In the genomic region with DNA sequence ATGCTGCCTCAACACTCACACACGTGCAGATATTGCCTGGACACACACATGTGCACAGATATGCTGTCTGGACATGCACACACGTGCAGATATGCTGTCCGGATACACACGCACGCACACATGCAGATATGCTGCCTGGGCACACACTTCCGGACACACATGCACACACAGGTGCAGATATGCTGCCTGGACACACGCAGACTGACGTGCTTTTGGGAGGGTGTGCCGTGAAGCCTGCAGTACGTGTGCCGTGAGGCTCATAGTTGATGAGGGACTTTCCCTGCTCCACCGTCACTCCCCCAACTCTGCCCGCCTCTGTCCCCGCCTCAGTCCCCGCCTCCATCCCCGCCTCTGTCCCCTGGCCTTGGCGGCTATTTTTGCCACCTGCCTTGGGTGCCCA, we compare ENCODE assay signal across 9 cellular contexts. TPM values are rescaled to one million over a fixed set of nuclear protein-coding genes. Genes with fewer than 3 reads are reported as not detected.
DNase-seq lines count a peak whose midpoint lies in the region; ATAC-seq and TF ChIP-seq lines count a peak whose summit lies in the region.
"Had no signal": no experiment of that assay in that cellular context is flagged by ENCODE, and none has a peak within 500 bp of the region (broad histone marks: within the 10 kb centered on the region; RNA-seq: fewer than 3 reads in every experiment).

No MANE protein-coding gene starts in this region.

- no peak for TF ChIP-seq CTCF in right lobe of liver (IDR thresholded peaks at IDR 0.05)

- no peaks in the 10 kb centered on the region for H3K27me3 Mint-ChIP-seq in activated CD4-positive, alpha-beta T cell treated with anti-CD3 and anti-CD28 coated beads, Interleukin-2, amount 10 ng/mL, durations not matched to agents 7 days and 5 days

- WGBS in right lobe of liver (ENCODE audit: insufficient coverage, low coverage, low lambda C conversion rate, missing lambda C conversion rate): 34% methylated on average over 12 of the region's 17 CpGs

- no peaks in the 10 kb centered on the region for H3K27me3 ChIP-seq in right lobe of liver
- H3K27me3 ChIP-seq: thyroid gland had no signal

- H3K27ac Mint-ChIP-seq in activated CD4-positive, alpha-beta T cell treated with anti-CD3 and anti-CD28 coated beads, Interleukin-2, amount 10 ng/mL, durations not matched to agents 7 days and 5 days: no peak overlapping the region

- intact Hi-C loops in Right ventricle myocardium inferior (cut with DNase I) (no loop called here), cardiac septum (cut with DNase I) (no loop called here), right lobe of liver (cut with DNase I) (loop anchor here in 1 of 2 donors (10.0 kb wide), 1 partner anchor 199 kb away; no protein-coding TSS in a partner anchor)

- H3K4me1 ChIP-seq in right lobe of liver: no peaks in the 10 kb centered on the region

- no peak for DNase-seq in Right ventricle myocardium inferior (ENCODE audit: missing footprints)
- DNase-seq in cardiac septum (ENCODE audit: low spot score): no peak
- peak; percentile 32 for DNase-seq in activated CD4-positive, alpha-beta T cell treated with anti-CD3 and anti-CD28 coated beads, Interleukin-2, amount 10 ng/mL, durations not matched to agents 7 days and 5 days
- DNase-seq in right lobe of liver: peak; percentile 67 to 77 (median 69)
- DNase-seq in DMS114 treated with DMSO at 0.1 percent for 48 hours (lab: John Stamatoyannopoulos, UW; ENCODE audit: unreplicated experiment): no peak
- DNase-seq in cerebellar cortex (ENCODE audit: low spot score): no peak

- H3K36me3 ChIP-seq in right lobe of liver: peaks cover 0 to 10% (median 5%) of the 10 kb centered on the region in 4 donors

- H3K27ac ChIP-seq in right lobe of liver: no peak overlapping the region
- H3K27ac ChIP-seq: thyroid gland had no signal

- no peaks in the 10 kb centered on the region for H3K9me3 ChIP-seq in right lobe of liver
- H3K9me3 ChIP-seq: thyroid gland had no signal

- H3K4me3 ChIP-seq in right lobe of liver: no peak overlapping the region
- H3K4me3 ChIP-seq: thyroid gland had no signal

- no peak overlapping the region for H3K4me3 Mint-ChIP-seq in activated CD4-positive, alpha-beta T cell treated with anti-CD3 and anti-CD28 coated beads, Interleukin-2, amount 10 ng/mL, durations not matched to agents 7 days and 5 days

- peaks cover 8% of the 10 kb centered on the region for H3K4me1 Mint-ChIP-seq in activated CD4-positive, alpha-beta T cell treated with anti-CD3 and anti-CD28 coated beads, Interleukin-2, amount 10 ng/mL, durations not matched to agents 7 days and 5 days

- peaks cover 3% of the 10 kb centered on the region for H3K36me3 Mint-ChIP-seq in activated CD4-positive, alpha-beta T cell treated with anti-CD3 and anti-CD28 coated beads, Interleukin-2, amount 10 ng/mL, durations not matched to agents 7 days and 5 days (ENCODE audit: low read depth)

- no peak for TF ChIP-seq POLR2A in right lobe of liver (IDR thresholded peaks at IDR 0.05)

- ATAC-seq in Right ventricle myocardium inferior: peak; percentile 55
- peak; percentile 43 for ATAC-seq in HG03135 (IDR thresholded peaks at IDR 0.05; ENCODE audit: unreplicated experiment)
- peak; percentile 73 to 87 (median 79) for ATAC-seq in right lobe of liver
- no peak for ATAC-seq in GM19324 (IDR thresholded peaks at IDR 0.05; ENCODE audit: low FRiP score, unreplicated experiment)

- CTCF ChIA-PET in activated CD4-positive, alpha-beta T cell treated with anti-CD3 and anti-CD28 coated beads, Interleukin-2, amount 10 ng/mL, durations not matched to agents 7 days and 5 days (lab: Charles Lee): no interaction called here

- H3K9me3 Mint-ChIP-seq in activated CD4-positive, alpha-beta T cell treated with anti-CD3 and anti-CD28 coated beads, Interleukin-2, amount 10 ng/mL, durations not matched to agents 7 days and 5 days: no peaks in the 10 kb centered on the region

- POLR2A ChIA-PET in activated CD4-positive, alpha-beta T cell treated with anti-CD3 and anti-CD28 coated beads, Interleukin-2, amount 10 ng/mL, durations not matched to agents 7 days and 5 days (lab: Charles Lee): no interaction called here

RNA-seq across cellular contexts. Expression of a gene that starts 14.7 kb away (rescaled TPM):
- total RNA-seq in Right ventricle myocardium inferior (21.0 TPM), cardiac septum (28.1 TPM), right lobe of liver (10 to 100 TPM; 27.9 to 60.1 (median 45.7) TPM)
- 10 to 100 TPM; 10.5 to 10.6 TPM for total RNA-seq in activated CD4-positive, alpha-beta T cell treated with anti-CD3 and anti-CD28 coated beads, Interleukin-2, amount 10 ng/mL, durations not matched to agents 7 days and 5 days

RNA-seq across cellular contexts. Expression of a gene that starts 32.9 kb away (rescaled TPM):
- total RNA-seq in Right ventricle myocardium inferior (not detected), cardiac septum (0.22 TPM), right lobe of liver (10 to 100 TPM in 5 of 6 experiments, 1 to 10 TPM in 1; 9.6 to 30.9 (median 23.0) TPM)
- under 1 TPM; 0.17 to 0.48 TPM for total RNA-seq in activated CD4-positive, alpha-beta T cell treated with anti-CD3 and anti-CD28 coated beads, Interleukin-2, amount 10 ng/mL, durations not matched to agents 7 days and 5 days

RNA-seq across cellular contexts. Expression of a gene that starts 39.3 kb away (rescaled TPM):
- total RNA-seq in Right ventricle myocardium inferior (8.6 TPM), cardiac septum (12.9 TPM), right lobe of liver (10 to 100 TPM in 3 of 6 experiments, 1 to 10 TPM in 3; 4.7 to 15.1 (median 11.0) TPM)
- 10 to 100 TPM; 35.0 to 43.3 TPM for total RNA-seq in activated CD4-positive, alpha-beta T cell treated with anti-CD3 and anti-CD28 coated beads, Interleukin-2, amount 10 ng/mL, durations not matched to agents 7 days and 5 days

RNA-seq across cellular contexts. Expression of a gene that starts 52.7 kb away (rescaled TPM):
- total RNA-seq in Right ventricle myocardium inferior: 3.8 TPM
- 5.2 TPM for total RNA-seq in cardiac septum
- 10 to 100 TPM; 20.5 to 21.3 TPM for total RNA-seq in activated CD4-positive, alpha-beta T cell treated with anti-CD3 and anti-CD28 coated beads, Interleukin-2, amount 10 ng/mL, durations not matched to agents 7 days and 5 days
- total RNA-seq in right lobe of liver: 10 to 100 TPM in 1 of 6 experiments, 1 to 10 TPM in 5; 4.6 to 10.5 (median 5.7) TPM

Comparison
In these comparisons a context has a peak if more than half of its experiments do, and no peak if none do; other contexts are left out.
1. DNase-seq: peak in activated CD4-positive, alpha-beta T cell treated with anti-CD3 and anti-CD28 coated beads, Interleukin-2, amount 10 ng/mL, durations not matched to agents 7 days and 5 days (single experiment) and right lobe of liver (3 of 3); none in Right ventricle myocardium inferior (single experiment), cardiac septum (single experiment), DMS114 treated with DMSO at 0.1 percent for 48 hours (single experiment) and cerebellar cortex (single experiment).